In genomic region chr6:87180105-87180504, GRCh38 we compare ENCODE assay signal across 1 cellular context.
TF ChIP-seq lines count a peak whose summit lies in the region.

No MANE protein-coding gene starts in this region.

TF ChIP-seq in WTC11, 78 proteins besides CTCF, POLR2A, EP300 and RAD21 (continued from another document):
- TF ChIP-seq ARID4B (CRISPR knock-in tag; IDR thresholded peaks at IDR 0.05; ENCODE audit: borderline replicate concordance) (no peak), TEAD1 (CRISPR knock-in tag; IDR thresholded peaks at IDR 0.05) (0 out of 2 replicates have a peak, but pooled peaks have one; percentile 11), PRDM15 (CRISPR knock-in tag; IDR thresholded peaks at IDR 0.05) (no peak), PRRX2 (CRISPR knock-in tag; IDR thresholded peaks at IDR 0.05) (no peak), GTF2I (CRISPR knock-in tag; conservative IDR thresholded peaks at IDR 0.05) (no peak)
